In genomic region chr1:22812092-22812880, GRCh38 we compare ENCODE assay signal across 24 cellular contexts.
"Had no signal": no experiment of that assay in that cellular context is flagged by ENCODE, and none has a peak within 500 bp of the region (broad histone marks: within the 10 kb centered on the region; RNA-seq: fewer than 3 reads in every experiment).

No MANE protein-coding gene starts in this region.

- H3K4me3 Mint-ChIP-seq: naive thymus-derived CD4-positive, alpha-beta T cell; natural killer cell treated with Interleukin-12 subunit alpha and Interleukin-12 subunit beta and Interleukin-15 and Interleukin-18, amount 100 ng/mL, for 72 hours; stimulated activated memory B cell treated with anti-CD40 and anti-IgM and Interleukin-4, amounts not matched to agents 10 μg/mL and 1 μg/mL and 100 μg/mL, for 72 hours; stimulated activated naive CD8-positive, alpha-beta T cell treated with anti-CD3 and anti-CD28 coated beads, Interleukin-15, amount 100 ng/mL, for 72 hours; type B pancreatic cell had no signal

- H3K27ac ChIP-seq: left lung, pancreas, prostate gland, skin epidermis, tibial nerve, vagina had no signal

- H3K9me3 ChIP-seq: left lung, mucosa of descending colon, pancreas, prostate gland, tibial nerve, vagina had no signal

- H3K27ac Mint-ChIP-seq: naive thymus-derived CD4-positive, alpha-beta T cell; natural killer cell treated with Interleukin-12 subunit alpha and Interleukin-12 subunit beta and Interleukin-15 and Interleukin-18, amount 100 ng/mL, for 72 hours; stimulated activated memory B cell treated with anti-CD40 and anti-IgM and Interleukin-4, amounts not matched to agents 10 μg/mL and 1 μg/mL and 100 μg/mL, for 72 hours; type B pancreatic cell had no signal

- FAIRE-seq: keratinocyte, pancreas had no signal

- H3K9me3 Mint-ChIP-seq: naive thymus-derived CD4-positive, alpha-beta T cell; natural killer cell treated with Interleukin-12 subunit alpha and Interleukin-12 subunit beta and Interleukin-15 and Interleukin-18, amount 100 ng/mL, for 72 hours; stimulated activated memory B cell treated with anti-CD40 and anti-IgM and Interleukin-4, amounts not matched to agents 10 μg/mL and 1 μg/mL and 100 μg/mL, for 72 hours; stimulated activated naive CD8-positive, alpha-beta T cell treated with anti-CD3 and anti-CD28 coated beads, Interleukin-15, amount 100 ng/mL, for 72 hours; type B pancreatic cell had no signal

- H3K36me3 Mint-ChIP-seq: naive thymus-derived CD4-positive, alpha-beta T cell; natural killer cell treated with Interleukin-12 subunit alpha and Interleukin-12 subunit beta and Interleukin-15 and Interleukin-18, amount 100 ng/mL, for 72 hours; stimulated activated memory B cell treated with anti-CD40 and anti-IgM and Interleukin-4, amounts not matched to agents 10 μg/mL and 1 μg/mL and 100 μg/mL, for 72 hours; type B pancreatic cell had no signal

- H3K4me1 Mint-ChIP-seq: naive thymus-derived CD4-positive, alpha-beta T cell; stimulated activated memory B cell treated with anti-CD40 and anti-IgM and Interleukin-4, amounts not matched to agents 10 μg/mL and 1 μg/mL and 100 μg/mL, for 72 hours had no signal

- DNase-seq: hippocampal formation; left colon; left lung; midbrain; naive thymus-derived CD4-positive, alpha-beta T cell; nucleus accumbens; retina; stimulated activated CD4-positive, alpha-beta T cell treated with anti-CD3 and anti-CD28 coated beads, Interleukin-4, amount 100 ng/mL, for 24 hours; stimulated activated naive CD4-positive, alpha-beta T cell treated with Interleukin-2 at 50 U/mL for 16 hours; stimulated activated naive CD8-positive, alpha-beta T cell treated with anti-CD3 and anti-CD28 coated beads, Interleukin-15, amount 100 ng/mL, for 72 hours; substantia nigra had no signal

- ATAC-seq: left colon; left lung; mucosa of descending colon; naive thymus-derived CD4-positive, alpha-beta T cell; natural killer cell treated with Interleukin-12 subunit alpha and Interleukin-12 subunit beta and Interleukin-15 and Interleukin-18, amount 100 ng/mL, for 72 hours; pancreas; right cardiac atrium; sciatic nerve; stimulated activated memory B cell treated with anti-CD40 and anti-IgM and Interleukin-4, amounts not matched to agents 10 μg/mL and 1 μg/mL and 100 μg/mL, for 72 hours; stimulated activated naive CD8-positive, alpha-beta T cell treated with anti-CD3 and anti-CD28 coated beads, Interleukin-15, amount 100 ng/mL, for 72 hours had no signal

- H3K27me3 Mint-ChIP-seq: natural killer cell treated with Interleukin-12 subunit alpha and Interleukin-12 subunit beta and Interleukin-15 and Interleukin-18, amount 100 ng/mL, for 72 hours; stimulated activated naive CD8-positive, alpha-beta T cell treated with anti-CD3 and anti-CD28 coated beads, Interleukin-15, amount 100 ng/mL, for 72 hours; type B pancreatic cell had no signal

- H3K36me3 ChIP-seq: left lung, pancreas, prostate gland, tibial nerve, vagina had no signal

- H3K4me3 ChIP-seq: left lung, lung, mucosa of descending colon, pancreas, prostate gland, skin epidermis, tibial nerve, vagina had no signal

- H3K27me3 ChIP-seq: left lung, pancreas, tibial nerve, vagina had no signal
